14 cellular contexts compared by ENCODE assay signal in genomic region chr4:2831611-2832308, GRCh38. TPM values are rescaled to one million over a fixed set of nuclear protein-coding genes. Genes with fewer than 3 reads are reported as not detected.
DNase-seq lines count a peak whose midpoint lies in the region; ATAC-seq and TF ChIP-seq lines count a peak whose summit lies in the region.
"Had no signal": no experiment of that assay in that cellular context is flagged by ENCODE, and none has a peak within 500 bp of the region (broad histone marks: within the 10 kb centered on the region; RNA-seq: fewer than 3 reads in every experiment).

No MANE protein-coding gene starts in this region.

- POLR2A ChIA-PET in RWPE1 (lab: Yijun Ruan, JAX; ENCODE audit: low non-redundant PET) = no interaction called here

- peaks cover 0 to 21% (median 4%) of the 10 kb centered on the region in 4 donors for H3K4me1 ChIP-seq in right lobe of liver
- peaks cover 17% of the 10 kb centered on the region for H3K4me1 ChIP-seq in upper lobe of right lung
- H3K4me1 ChIP-seq: prostate gland had no signal

- H3K4me1 Mint-ChIP-seq in stimulated activated memory B cell treated with anti-CD40 and anti-IgM and Interleukin-4, amounts not matched to agents 10 μg/mL and 1 μg/mL and 100 μg/mL, for 72 hours = peaks cover 55% of the 10 kb centered on the region

- no peak overlapping the region for H3K4me3 Mint-ChIP-seq in stimulated activated memory B cell treated with anti-CD40 and anti-IgM and Interleukin-4, amounts not matched to agents 10 μg/mL and 1 μg/mL and 100 μg/mL, for 72 hours

- TF ChIP-seq POLR2A in right lobe of liver (IDR thresholded peaks at IDR 0.05) = no peak

- CTCF ChIA-PET in RWPE1 (lab: Yijun Ruan, JAX) = interaction anchor here (0.7 kb wide), 1 partner anchor 21 kb away, joined by 4 read pairs; no protein-coding TSS in a partner anchor

- 80% methylated on average over 7 of the region's 36 CpGs for WGBS in right lobe of liver (ENCODE audit: insufficient coverage, low coverage, low lambda C conversion rate, missing lambda C conversion rate)

- peak overlapping the region; percentile 6 for H3K27ac ChIP-seq in RWPE1
- no peak overlapping the region for H3K27ac ChIP-seq in right lobe of liver
- no peak overlapping the region for H3K27ac ChIP-seq in upper lobe of right lung
- H3K27ac ChIP-seq: gastroesophageal sphincter, prostate gland, tibial artery had no signal

- H3K36me3 ChIP-seq in right lobe of liver (peaks cover 0 to 66% (median 27%) of the 10 kb centered on the region in 4 donors), upper lobe of right lung (peaks cover 72% of the 10 kb centered on the region)
- H3K36me3 ChIP-seq: prostate gland had no signal

- H3K4me3 ChIP-seq in right lobe of liver = no peak overlapping the region
- H3K4me3 ChIP-seq in upper lobe of right lung = no peak overlapping the region
- H3K4me3 ChIP-seq: gastroesophageal sphincter, prostate gland, tibial artery had no signal

- intact Hi-C loops in right lobe of liver (cut with DNase I) (no loop called here), upper lobe of right lung (cut with DNase I) (no loop called here)

- peak; percentile 61 for DNase-seq in activated effector memory CD4-positive, alpha-beta T cell treated with anti-CD3 and anti-CD28 coated beads, Interleukin-2, amount 50 U/mL, for 16 hours
- no peak for DNase-seq in activated effector memory CD4-positive, alpha-beta T cell treated with Interleukin-2 at 50 U/mL for 16 hours
- DNase-seq in RWPE1 (ENCODE audit: low spot score) (no peak), right lobe of liver (peak; percentile 20 to 48 (median 46)), CD1c-positive myeloid dendritic cell (ENCODE audit: extremely low spot score) (no peak), G401 (ENCODE audit: low spot score) (no peak), upper lobe of right lung (no peak)
- DNase-seq: amygdala, NCI-H1694, NCI-H446 had no signal

- H3K27me3 ChIP-seq in right lobe of liver = no peaks in the 10 kb centered on the region
- no peaks in the 10 kb centered on the region for H3K27me3 ChIP-seq in upper lobe of right lung
- H3K27me3 ChIP-seq: gastroesophageal sphincter, tibial artery had no signal

- peaks cover under 1% of the 10 kb centered on the region for H3K9me3 Mint-ChIP-seq in stimulated activated memory B cell treated with anti-CD40 and anti-IgM and Interleukin-4, amounts not matched to agents 10 μg/mL and 1 μg/mL and 100 μg/mL, for 72 hours

- ATAC-seq in right lobe of liver (no peak), upper lobe of right lung (no peak)
- no peak for ATAC-seq in stimulated activated memory B cell treated with anti-CD40 and anti-IgM and Interleukin-4, amounts not matched to agents 10 μg/mL and 1 μg/mL and 100 μg/mL, for 72 hours
- ATAC-seq: gastroesophageal sphincter had no signal

- H3K36me3 Mint-ChIP-seq in stimulated activated memory B cell treated with anti-CD40 and anti-IgM and Interleukin-4, amounts not matched to agents 10 μg/mL and 1 μg/mL and 100 μg/mL, for 72 hours = peaks cover 43% of the 10 kb centered on the region

- no peaks in the 10 kb centered on the region for H3K9me3 ChIP-seq in right lobe of liver
- H3K9me3 ChIP-seq in upper lobe of right lung = no peaks in the 10 kb centered on the region
- H3K9me3 ChIP-seq: gastroesophageal sphincter, prostate gland, tibial artery had no signal

- in situ Hi-C loops in G401 (cut with HindIII; ENCODE audit: low sequenced_read_pairs) = no loop called here

- H3K27me3 Mint-ChIP-seq in stimulated activated memory B cell treated with anti-CD40 and anti-IgM and Interleukin-4, amounts not matched to agents 10 μg/mL and 1 μg/mL and 100 μg/mL, for 72 hours = no peaks in the 10 kb centered on the region

- H3K27ac Mint-ChIP-seq in stimulated activated memory B cell treated with anti-CD40 and anti-IgM and Interleukin-4, amounts not matched to agents 10 μg/mL and 1 μg/mL and 100 μg/mL, for 72 hours = peak overlapping the region; percentile 86

- TF ChIP-seq CTCF in RWPE1 (conservative IDR thresholded peaks at IDR 0.05; ENCODE audit: low read depth) (no peak), right lobe of liver (IDR thresholded peaks at IDR 0.05) (no peak), upper lobe of right lung (IDR thresholded peaks at IDR 0.05) (no peak)

RNA-seq across cellular contexts. Expression of gene ADD1, which starts 11.9 kb away (rescaled TPM):
- total RNA-seq in right lobe of liver (100 to 1,000 TPM in 3 of 6 experiments, 10 to 100 TPM in 3; 94.4 to 120 (median 103) TPM), upper lobe of right lung (286 TPM)
- total RNA-seq in G401 (2014; rRNA removed; shearing (Covaris generic)) = 82.3 and 121 TPM in 2 replicates

RNA-seq across cellular contexts. Expression of gene SH3BP2, which starts 38.9 kb away (rescaled TPM):
- 10 to 100 TPM; 34.9 to 51.8 (median 40.7) TPM for total RNA-seq in right lobe of liver
- total RNA-seq in G401 (2014; rRNA removed; shearing (Covaris generic)) = 9.0 TPM in 2 replicates
- total RNA-seq in upper lobe of right lung = 99.0 TPM

Comparison
In these comparisons a context has a peak if more than half of its experiments do, and no peak if none do; other contexts are left out.
1. DNase-seq: peak in activated effector memory CD4-positive, alpha-beta T cell treated with anti-CD3 and anti-CD28 coated beads, Interleukin-2, amount 50 U/mL, for 16 hours (single experiment) and right lobe of liver (3 of 3); none in activated effector memory CD4-positive, alpha-beta T cell treated with Interleukin-2 at 50 U/mL for 16 hours (single experiment), RWPE1 (single experiment), CD1c-positive myeloid dendritic cell (single experiment), G401 (single experiment) and upper lobe of right lung (single experiment).